In the genomic region with DNA sequence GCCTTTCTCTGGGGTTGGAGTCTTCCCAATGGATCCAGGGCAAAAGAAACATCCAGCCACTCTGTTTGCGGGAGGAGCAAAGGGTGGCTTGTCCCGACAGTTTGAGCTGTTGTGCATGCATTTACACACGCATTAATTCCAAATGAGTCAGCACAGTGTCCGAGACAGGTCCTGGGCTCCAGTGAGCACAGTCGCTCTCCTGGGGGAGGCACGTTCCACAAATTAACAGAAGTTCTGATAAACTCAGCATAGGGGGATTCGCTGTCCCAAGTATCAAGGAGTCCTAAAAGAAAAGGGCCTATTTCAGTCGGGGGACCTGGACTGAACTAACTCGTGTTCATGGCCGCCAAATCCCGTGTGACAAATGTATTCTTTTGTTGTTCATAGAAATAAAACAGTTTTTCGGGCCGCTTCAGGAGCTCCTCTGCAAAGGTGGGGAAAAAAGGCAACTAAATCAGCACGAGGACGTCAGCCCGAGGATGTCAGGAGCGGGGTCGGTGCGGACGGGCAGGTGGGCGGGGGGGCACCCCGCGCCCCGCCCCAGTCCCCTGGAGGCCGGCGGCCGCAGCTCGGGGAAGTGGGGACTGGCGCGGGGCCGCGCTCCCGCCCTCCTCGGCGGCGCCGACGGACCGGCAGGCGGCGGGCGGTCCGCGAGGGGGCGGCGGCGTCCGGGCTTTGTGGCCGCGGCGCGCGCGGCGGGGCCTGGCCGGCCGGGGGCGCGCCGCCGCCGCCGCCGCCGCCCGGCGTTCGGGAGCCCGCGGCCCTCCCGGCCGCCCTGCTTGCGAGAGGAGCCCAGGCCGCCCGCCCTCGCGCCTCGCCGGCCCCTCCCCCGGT, we compare ENCODE assay signal across 8 cellular contexts. TPM values are rescaled to one million over a fixed set of nuclear protein-coding genes. Genes with fewer than 3 reads are reported as not detected.
A peak's percentile ranks its signal among the peaks of the same experiment; 100 is the strongest.
DNase-seq lines count a peak whose midpoint lies in the region; ATAC-seq, FAIRE-seq and TF ChIP-seq lines count a peak whose summit lies in the region.

A gene with protein sequence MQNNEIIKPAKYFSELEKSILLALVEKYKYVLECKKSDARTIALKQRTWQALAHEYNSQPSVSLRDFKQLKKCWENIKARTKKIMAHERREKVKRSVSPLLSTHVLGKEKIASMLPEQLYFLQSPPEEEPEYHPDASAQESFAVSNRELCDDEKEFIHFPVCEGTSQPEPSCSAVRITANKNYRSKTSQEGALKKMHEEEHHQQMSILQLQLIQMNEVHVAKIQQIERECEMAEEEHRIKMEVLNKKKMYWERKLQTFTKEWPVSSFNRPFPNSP (plus strand): TSS at position 612 of the 834 bp plus-strand sequence. CDS start 14,796 bp downstream, outside the sequence.

- peak; percentile 55 for DNase-seq in NCI-H146 (lab: John Stamatoyannopoulos, UW)
- DNase-seq in NCI-H146 treated with DMSO at 0.1 percent for 48 hours (lab: John Stamatoyannopoulos, UW; ENCODE audit: unreplicated experiment): no peak
- peak; percentile 57 for DNase-seq in NCI-H1694 (lab: John Stamatoyannopoulos, UW)
- peak; percentile 79 for DNase-seq in cerebellum (ENCODE audit: low spot score)
- DNase-seq in kidney: peak; percentile 83
- DNase-seq in stimulated activated CD4-positive, alpha-beta T cell treated with anti-CD3 and anti-CD28 coated beads, Interleukin-12 subunit alpha, Interleukin-12 subunit beta, amount 100 ng/mL, for 48 hours (ENCODE audit: low read depth in 2 of 3, low spot score in 1 of 3): peak; percentile 5 to 39 (median 24)

- TF ChIP-seq CTCF in WI38 (IDR thresholded peaks at IDR 0.05; ENCODE audit: low read depth, low read length) (no peak), kidney (IDR thresholded peaks at IDR 0.05; ENCODE audit: borderline replicate concordance, extremely low read depth, insufficient read depth) (peak; percentile 30)

- H3K9ac ChIP-seq in kidney (ENCODE audit: low read length in 2 of 2): peak within 1 kb of the TSS; percentile 77 to 81

- H3K9me3 ChIP-seq in kidney (ENCODE audit: control insufficient read depth in 1 of 2, low read length in 2 of 2): no peaks in the 10 kb centered on the region

- peaks cover 0 to 15% of the 10 kb centered on the region in 2 donors for H3K4me1 ChIP-seq in kidney (ENCODE audit: control insufficient read depth in 1 of 2, insufficient read depth in 1 of 2, low read depth in 1 of 2, low read length in 2 of 2)

- no peaks in the 10 kb centered on the region for H3K36me3 ChIP-seq in kidney (ENCODE audit: control insufficient read depth in 1 of 2, insufficient read depth in 2 of 2, low read length in 2 of 2)

- H3K4me3 ChIP-seq in WI38 (ENCODE audit: low read depth, low read length): peak within 1 kb of the TSS; percentile 87
- H3K4me3 ChIP-seq in kidney (ENCODE audit: low read length in 2 of 2): peak within 1 kb of the TSS; percentile 78 to 81

- ATAC-seq in HG02798 (IDR thresholded peaks at IDR 0.05; ENCODE audit: poor library complexity, unreplicated experiment): peak; percentile 88

- peak within 1 kb of the TSS; percentile 65 to 86 for H3K27ac ChIP-seq in kidney (ENCODE audit: low read depth in 2 of 2, low read length in 2 of 2)

- intact Hi-C loops in kidney (cut with DNase I): no loop called here

- no peak for FAIRE-seq in kidney (lab: Jason Lieb, UNC)

RNA-seq across cellular contexts. Expression of the gene that starts here (rescaled TPM):
- total RNA-seq in cerebellum: 30.7 TPM
- 14.3 TPM for total RNA-seq in kidney
- polyA plus RNA-seq in kidney (ENCODE audit: insufficient read depth, low read depth, low replicate concordance): 16.7 TPM
